ENCODE assay signal across 13 cellular contexts in genomic region chr7:3106353-3106752, GRCh38.
A peak's percentile ranks its signal among the peaks of the same experiment; 100 is the strongest.
DNase-seq lines count a peak whose midpoint lies in the region; ATAC-seq lines count a peak whose summit lies in the region.
"Had no signal": no experiment of that assay in that cellular context is flagged by ENCODE, and none has a peak within 500 bp of the region (broad histone marks: within the 10 kb centered on the region; RNA-seq: fewer than 3 reads in every experiment).

No MANE protein-coding gene starts in this region.

- H3K9me3 Mint-ChIP-seq in CD8-positive, alpha-beta memory T cell: peaks cover 0 to 3% (median 0%) of the 10 kb centered on the region in 5 donors

- POLR2A ChIA-PET in CD8-positive, alpha-beta memory T cell (lab: Charles Lee): no interaction called here

- no peaks in the 10 kb centered on the region for H3K9me3 ChIP-seq in CD8-positive, alpha-beta memory T cell (ENCODE audit: low read length)

- H3K27ac ChIP-seq in CD8-positive, alpha-beta memory T cell (ENCODE audit: low read depth, low read length): no peak overlapping the region
- H3K27ac ChIP-seq: KMS-11 had no signal

- peak; percentile 42 for ATAC-seq in GM21529 (IDR thresholded peaks at IDR 0.05; ENCODE audit: unreplicated experiment)
- ATAC-seq: esophagus mucosa, WTC11 had no signal

- no peaks in the 10 kb centered on the region for H3K36me3 ChIP-seq in CD8-positive, alpha-beta memory T cell (ENCODE audit: insufficient read depth, low read length)

- no peaks in the 10 kb centered on the region for H3K27me3 Mint-ChIP-seq in CD8-positive, alpha-beta memory T cell
- H3K27me3 Mint-ChIP-seq: progenitor cell of endocrine pancreas had no signal

- peaks cover 31 to 79% (median 57%) of the 10 kb centered on the region in 3 donors for H3K4me1 Mint-ChIP-seq in CD8-positive, alpha-beta memory T cell

- H3K4me1 ChIP-seq in CD8-positive, alpha-beta memory T cell (ENCODE audit: insufficient read depth, low read length): peaks cover 56% of the 10 kb centered on the region

- H3K27ac Mint-ChIP-seq in CD8-positive, alpha-beta memory T cell: peak overlapping the region; percentile 63 to 93 (median 80)
- H3K27ac Mint-ChIP-seq: progenitor cell of endocrine pancreas, WTC11 had no signal

- no peak for DNase-seq in CD8-positive, alpha-beta memory T cell
- DNase-seq in activated T-cell treated with anti-CD3 and anti-CD28 coated beads, Interleukin-2, amount 50 U/mL, for 48 hours: peak; percentile 70 to 75
- peak; percentile 63 for DNase-seq in stimulated activated CD4-positive, alpha-beta T cell treated with anti-CD3 and anti-CD28 coated beads, Interleukin-1b, Interleukin-23, amount 100 ng/mL, for 48 hours
- DNase-seq in glomerular visceral epithelial cell (ENCODE audit: extremely low spot score) (no peak), cerebellar nuclear complex (lab: John Stamatoyannopoulos, UW) (no peak), COR-L47 (lab: John Stamatoyannopoulos, UW) (no peak)
- DNase-seq: NCI-H1436, NCI-H446 treated with DMSO at 0.1 percent for 48 hours had no signal

- peak overlapping the region in 5 of 7 donors; percentile 23 to 58 (median 36) for H3K4me3 Mint-ChIP-seq in CD8-positive, alpha-beta memory T cell
- H3K4me3 Mint-ChIP-seq: WTC11 had no signal

- no peak overlapping the region for H3K4me3 ChIP-seq in CD8-positive, alpha-beta memory T cell (ENCODE audit: low read length)

- CTCF ChIA-PET in CD8-positive, alpha-beta memory T cell (lab: Charles Lee): interaction anchor here (1.5 to 2.0 kb wide), 3 partner anchors 12 to 49 kb away, joined by 5 to 7 read pairs (median 6); no protein-coding TSS in a partner anchor

- peaks cover 2 to 31% (median 4%) of the 10 kb centered on the region in 3 donors for H3K36me3 Mint-ChIP-seq in CD8-positive, alpha-beta memory T cell

- H3K27me3 ChIP-seq in CD8-positive, alpha-beta memory T cell (ENCODE audit: insufficient read depth, low read length, poor library complexity, severe bottlenecking): no peaks in the 10 kb centered on the region

Comparison
In these comparisons a context has a peak if more than half of its experiments do, and no peak if none do; other contexts are left out.
1. DNase-seq: peak in activated T-cell treated with anti-CD3 and anti-CD28 coated beads, Interleukin-2, amount 50 U/mL, for 48 hours (2 of 2) and stimulated activated CD4-positive, alpha-beta T cell treated with anti-CD3 and anti-CD28 coated beads, Interleukin-1b, Interleukin-23, amount 100 ng/mL, for 48 hours (single experiment); none in CD8-positive, alpha-beta memory T cell (0 of 5), glomerular visceral epithelial cell (single experiment), cerebellar nuclear complex (0 of 2) and COR-L47 (single experiment).